19 cellular contexts compared by ENCODE assay signal in genomic region chr2:191188550-191189093, GRCh38. TPM values are rescaled to one million over a fixed set of nuclear protein-coding genes. Genes with fewer than 3 reads are reported as not detected.
DNase-seq lines count a peak whose midpoint lies in the region; ATAC-seq, FAIRE-seq and TF ChIP-seq lines count a peak whose summit lies in the region.
"Had no signal": no experiment of that assay in that cellular context is flagged by ENCODE, and none has a peak within 500 bp of the region (broad histone marks: within the 10 kb centered on the region; RNA-seq: fewer than 3 reads in every experiment).

No MANE protein-coding gene starts in this region.

- intact Hi-C loops in activated naive CD4-positive, alpha-beta T cell treated with anti-CD3 and anti-CD28 coated beads for 36 hours (cut with micrococcal nuclease): loop anchor here (1.0 kb wide), 1 partner anchor 8 kb away; no protein-coding TSS in a partner anchor
- intact Hi-C loops in naive thymus-derived CD4-positive, alpha-beta T cell (cut with micrococcal nuclease): loop anchor here (2.0 kb wide), 4 partner anchors 14 to 56 kb away; partner anchors contain the start of gene MYO1B (in 1 of the 2)

- no peak for TF ChIP-seq CTCF in GM23338 (conservative IDR thresholded peaks at IDR 0.05; ENCODE audit: low read depth in 2 of 2)
- TF ChIP-seq CTCF in progenitor cell of endocrine pancreas (IDR thresholded peaks at IDR 0.05; ENCODE audit: unreplicated experiment): no peak
- no peak for TF ChIP-seq CTCF in HFFc6 (IDR thresholded peaks at IDR 0.05)

- FAIRE-seq in GM12891 (lab: Jason Lieb, UNC): no peak
- FAIRE-seq: colon, endometrium had no signal

- H3K9me2 ChIP-seq in GM23338 (ENCODE audit: insufficient read depth): no peaks in the 10 kb centered on the region

- H3K36me3 Mint-ChIP-seq in activated naive CD4-positive, alpha-beta T cell treated with anti-CD3 and anti-CD28 coated beads for 36 hours (ENCODE audit: low read depth): peaks cover 14% of the 10 kb centered on the region
- no peaks in the 10 kb centered on the region for H3K36me3 Mint-ChIP-seq in GM23338 (ENCODE audit: low read depth)
- H3K36me3 Mint-ChIP-seq in T-cell: no peaks in the 10 kb centered on the region
- peaks cover 4 to 24% (median 8%) of the 10 kb centered on the region in 5 donors for H3K36me3 Mint-ChIP-seq in naive thymus-derived CD4-positive, alpha-beta T cell
- H3K36me3 Mint-ChIP-seq in progenitor cell of endocrine pancreas (ENCODE audit: insufficient read depth): no peaks in the 10 kb centered on the region
- H3K36me3 Mint-ChIP-seq in HFFc6 (ENCODE audit: low read depth): no peaks in the 10 kb centered on the region
- H3K36me3 Mint-ChIP-seq: brain; mesothelial cell of epicardium; stimulated activated naive B cell treated with anti-CD40 and anti-IgM and Interleukin-4, amounts not matched to agents 10 μg/mL and 1 μg/mL and 100 μg/mL, for 72 hours had no signal

- no peak overlapping the region for H3K27ac ChIP-seq in GM23338 (ENCODE audit: low read depth)
- H3K27ac ChIP-seq in naive thymus-derived CD4-positive, alpha-beta T cell (ENCODE audit: low read depth, low read length): peak overlapping the region; percentile 21
- H3K27ac ChIP-seq: transverse colon had no signal

- H3K79me2 ChIP-seq in GM23338 (replicated peaks; ENCODE audit: insufficient read depth): no peaks in the 10 kb centered on the region

- DNase-seq in activated naive CD4-positive, alpha-beta T cell treated with anti-CD3 and anti-CD28 coated beads for 36 hours: no peak
- no peak for DNase-seq in activated naive CD4-positive, alpha-beta T cell treated with anti-CD3 and anti-CD28 coated beads, Interleukin-2, amount 50 U/mL, for 16 hours
- DNase-seq in GM23338 (ENCODE audit: low spot score) (no peak), T-cell (no peak), GM12891 (ENCODE audit: insufficient read length, low spot score) (no peak), progenitor cell of endocrine pancreas (ENCODE audit: low spot score, unreplicated experiment) (no peak), HFFc6 (no peak)
- no peak for DNase-seq in naive thymus-derived CD4-positive, alpha-beta T cell
- DNase-seq: Karpas-422; NCI-H1092; posterior cingulate gyrus; stimulated activated CD4-positive, alpha-beta T cell treated with anti-CD3 and anti-CD28 coated beads, Interleukin-1b, Interleukin-23, amount 100 ng/mL, for 48 hours; stimulated activated naive B cell treated with anti-CD40 and anti-IgM and Interleukin-4, amounts not matched to agents 10 μg/mL and 1 μg/mL and 100 μg/mL, for 72 hours; transverse colon had no signal

- no peaks in the 10 kb centered on the region for H3K36me3 ChIP-seq in GM23338 (ENCODE audit: insufficient read depth)
- H3K36me3 ChIP-seq in naive thymus-derived CD4-positive, alpha-beta T cell (ENCODE audit: control insufficient read depth in 2 of 3, insufficient read depth in 3 of 3, low read length in 3 of 3): no peaks in the 10 kb centered on the region
- H3K36me3 ChIP-seq: transverse colon had no signal

- no peak overlapping the region for H3K4me3 Mint-ChIP-seq in activated naive CD4-positive, alpha-beta T cell treated with anti-CD3 and anti-CD28 coated beads for 36 hours
- H3K4me3 Mint-ChIP-seq in GM23338 (no peak overlapping the region), T-cell (peak overlapping the region; percentile 68 to 80 (median 75)), progenitor cell of endocrine pancreas (ENCODE audit: low read depth) (no peak overlapping the region), HFFc6 (no peak overlapping the region)
- peak overlapping the region; percentile 70 to 91 (median 83) for H3K4me3 Mint-ChIP-seq in naive thymus-derived CD4-positive, alpha-beta T cell
- H3K4me3 Mint-ChIP-seq: brain; mesothelial cell of epicardium; stimulated activated naive B cell treated with anti-CD40 and anti-IgM and Interleukin-4, amounts not matched to agents 10 μg/mL and 1 μg/mL and 100 μg/mL, for 72 hours had no signal

- H2AFZ ChIP-seq in GM23338: peak overlapping the region; percentile 4; the same call in 1 of the 2 replicates

- no peaks in the 10 kb centered on the region for H3K27me3 Mint-ChIP-seq in activated naive CD4-positive, alpha-beta T cell treated with anti-CD3 and anti-CD28 coated beads for 36 hours (ENCODE audit: low read depth)
- no peaks in the 10 kb centered on the region for H3K27me3 Mint-ChIP-seq in GM23338 (ENCODE audit: insufficient read depth, low read depth, poor library complexity)
- no peaks in the 10 kb centered on the region for H3K27me3 Mint-ChIP-seq in T-cell
- no peaks in the 10 kb centered on the region for H3K27me3 Mint-ChIP-seq in naive thymus-derived CD4-positive, alpha-beta T cell
- H3K27me3 Mint-ChIP-seq in progenitor cell of endocrine pancreas: no peaks in the 10 kb centered on the region
- no peaks in the 10 kb centered on the region for H3K27me3 Mint-ChIP-seq in HFFc6 (ENCODE audit: insufficient read depth)
- H3K27me3 Mint-ChIP-seq: brain; stimulated activated naive B cell treated with anti-CD40 and anti-IgM and Interleukin-4, amounts not matched to agents 10 μg/mL and 1 μg/mL and 100 μg/mL, for 72 hours had no signal

- H3K4me1 Mint-ChIP-seq in activated naive CD4-positive, alpha-beta T cell treated with anti-CD3 and anti-CD28 coated beads for 36 hours (ENCODE audit: low read depth): peaks cover 71% of the 10 kb centered on the region
- H3K4me1 Mint-ChIP-seq in GM23338 (peaks cover 6% of the 10 kb centered on the region; the same call in 1 of the 3 replicates), T-cell (peaks cover 44 to 52% (median 46%) of the 10 kb centered on the region in 3 donors), progenitor cell of endocrine pancreas (ENCODE audit: low read depth) (peaks cover 2% of the 10 kb centered on the region), HFFc6 (ENCODE audit: low read depth) (peaks cover 29% of the 10 kb centered on the region)
- peaks cover 11 to 64% (median 56%) of the 10 kb centered on the region in 7 donors for H3K4me1 Mint-ChIP-seq in naive thymus-derived CD4-positive, alpha-beta T cell
- H3K4me1 Mint-ChIP-seq: mesothelial cell of epicardium had no signal

- POLR2A ChIA-PET in T-cell (lab: Charles Lee): interaction anchor here in 1 of 2 donors (0.6 kb wide), 1 partner anchor 74 kb away, joined by 3 read pairs; no protein-coding TSS in a partner anchor
- POLR2A ChIA-PET in naive thymus-derived CD4-positive, alpha-beta T cell (lab: Charles Lee): interaction anchor here (0.8 to 1.6 kb wide), 2 partner anchors 10 to 488 kb away, joined by 3 to 4 read pairs; no protein-coding TSS in a partner anchor

- H4K20me1 ChIP-seq in GM23338 (replicated peaks; ENCODE audit: insufficient read depth): no peaks in the 10 kb centered on the region

- H3K4me3 ChIP-seq in GM23338: no peak overlapping the region
- H3K4me3 ChIP-seq in naive thymus-derived CD4-positive, alpha-beta T cell (ENCODE audit: low read length): peak overlapping the region; percentile 40
- H3K4me3 ChIP-seq: transverse colon had no signal

- H3K9me3 Mint-ChIP-seq in activated naive CD4-positive, alpha-beta T cell treated with anti-CD3 and anti-CD28 coated beads for 36 hours: peaks cover 16% of the 10 kb centered on the region
- H3K9me3 Mint-ChIP-seq in GM23338: no peaks in the 10 kb centered on the region
- H3K9me3 Mint-ChIP-seq in T-cell: peaks cover 4 to 15% (median 7%) of the 10 kb centered on the region in 3 donors
- H3K9me3 Mint-ChIP-seq in naive thymus-derived CD4-positive, alpha-beta T cell: peaks cover 0 to 18% (median 7%) of the 10 kb centered on the region in 11 donors
- no peaks in the 10 kb centered on the region for H3K9me3 Mint-ChIP-seq in progenitor cell of endocrine pancreas (ENCODE audit: low read depth)
- no peaks in the 10 kb centered on the region for H3K9me3 Mint-ChIP-seq in HFFc6
- H3K9me3 Mint-ChIP-seq: stimulated activated naive B cell treated with anti-CD40 and anti-IgM and Interleukin-4, amounts not matched to agents 10 μg/mL and 1 μg/mL and 100 μg/mL, for 72 hours had no signal

- CTCF ChIA-PET in activated naive CD4-positive, alpha-beta T cell treated with anti-CD3 and anti-CD28 coated beads for 36 hours (lab: Charles Lee): interaction anchor here (0.6 to 1.6 kb wide), 4 partner anchors 28 to 137 kb away, joined by 3 to 6 read pairs (median 4); no protein-coding TSS in a partner anchor
- CTCF ChIA-PET in T-cell (lab: Charles Lee): interaction anchor here in 1 of 2 donors (1.8 kb wide), 1 partner anchor 24 kb away, joined by 5 read pairs; no protein-coding TSS in a partner anchor
- CTCF ChIA-PET in naive thymus-derived CD4-positive, alpha-beta T cell (lab: Charles Lee): interaction anchor here (0.6 kb wide), 1 partner anchor 59 kb away, joined by 4 read pairs; no protein-coding TSS in a partner anchor

- H3F3A ChIP-seq in GM23338 (replicated peaks; ENCODE audit: low read depth): no peaks in the 10 kb centered on the region

- H3K9me3 ChIP-seq in naive thymus-derived CD4-positive, alpha-beta T cell (ENCODE audit: control insufficient read depth in 2 of 3, low read length in 3 of 3): peaks cover 0 to 9% (median 4%) of the 10 kb centered on the region in 3 experiments
- H3K9me3 ChIP-seq: transverse colon had no signal

- no peaks in the 10 kb centered on the region for H3K27me3 ChIP-seq in GM23338 (ENCODE audit: insufficient read depth)
- no peaks in the 10 kb centered on the region for H3K27me3 ChIP-seq in naive thymus-derived CD4-positive, alpha-beta T cell (ENCODE audit: control insufficient read depth in 2 of 2, insufficient read depth in 2 of 2, low read length in 2 of 2)
- H3K27me3 ChIP-seq: transverse colon had no signal

- peak overlapping the region; percentile 68 for H3K27ac Mint-ChIP-seq in activated naive CD4-positive, alpha-beta T cell treated with anti-CD3 and anti-CD28 coated beads for 36 hours
- H3K27ac Mint-ChIP-seq in GM23338 (no peak overlapping the region), T-cell (peak overlapping the region; percentile 87 to 92), progenitor cell of endocrine pancreas (no peak overlapping the region), HFFc6 (no peak overlapping the region)
- H3K27ac Mint-ChIP-seq in naive thymus-derived CD4-positive, alpha-beta T cell: peak overlapping the region in 8 of 9 donors; percentile 82 to 95 (median 92)
- H3K27ac Mint-ChIP-seq: brain; mesothelial cell of epicardium; stimulated activated naive B cell treated with anti-CD40 and anti-IgM and Interleukin-4, amounts not matched to agents 10 μg/mL and 1 μg/mL and 100 μg/mL, for 72 hours had no signal

- no peak for TF ChIP-seq POLR2A in GM12891 (IDR thresholded peaks at IDR 0.05; ENCODE audit: low read depth, low read length)

- no peaks in the 10 kb centered on the region for H3K4me1 ChIP-seq in GM23338 (ENCODE audit: insufficient read depth)
- H3K4me1 ChIP-seq in naive thymus-derived CD4-positive, alpha-beta T cell (ENCODE audit: control insufficient read depth in 2 of 2, insufficient read depth in 2 of 2, low read length in 2 of 2): peaks cover 14% of the 10 kb centered on the region in 2 donors
- H3K4me1 ChIP-seq: transverse colon had no signal

- ATAC-seq in GM23338: no peak
- peak; percentile 34 to 58 (median 56) for ATAC-seq in T-cell (replicated peaks in 1 of 4)
- no peak for ATAC-seq in naive thymus-derived CD4-positive, alpha-beta T cell
- ATAC-seq: stimulated activated naive B cell treated with anti-CD40 and anti-IgM and Interleukin-4, amounts not matched to agents 10 μg/mL and 1 μg/mL and 100 μg/mL, for 72 hours had no signal

- no peak overlapping the region for H3K4me2 ChIP-seq in GM23338

RNA-seq across cellular contexts. Expression of gene STAT4, which starts 37.8 kb away (rescaled TPM):
- total RNA-seq in activated naive CD4-positive, alpha-beta T cell treated with anti-CD3 and anti-CD28 coated beads for 36 hours: 10 to 100 TPM; 53.9 to 54.6 TPM
- 0.16 and 0.52 TPM in 2 replicates for total RNA-seq in GM23338 (2014; rRNA removed; shearing (Covaris generic))
- polyA plus RNA-seq in GM23338 (2016; fragmentation: Nextera tagmentation; extraction: Ambion mirVana): 0.30 and 0.86 TPM in 2 replicates
- total RNA-seq in T-cell: 100 to 1,000 TPM in 2 of 5 donors, 10 to 100 TPM in 3; 79.5 to 141 (median 91.7) TPM
- 100 to 1,000 TPM; 106 to 132 (median 122) TPM for total RNA-seq in naive thymus-derived CD4-positive, alpha-beta T cell
- polyA plus RNA-seq in naive thymus-derived CD4-positive, alpha-beta T cell: 10 to 100 TPM; 52.4 to 78.2 TPM
- 1.8 TPM for polyA plus RNA-seq in GM12891 (2012; ENCODE audit: low read depth, missing spikeins)
- 18.8 and 23.4 TPM in 2 replicates for total RNA-seq in progenitor cell of endocrine pancreas
- total RNA-seq in HFFc6 (2021; fragmentation: NEBNext Ultra II Directional; extraction: Animal tissue kit (Norgen Biotek cat#: 25700)): 1 to 10 TPM in 1 of 6 experiments, under 1 TPM in 5; 0.31 to 1.1 (median 0.47) TPM
- total RNA-seq: HT-29 had no signal

RNA-seq across cellular contexts. Expression of gene MYO1B, which starts 56.6 kb away (rescaled TPM):
- 10 to 100 TPM; 39.2 to 40.5 TPM for total RNA-seq in activated naive CD4-positive, alpha-beta T cell treated with anti-CD3 and anti-CD28 coated beads for 36 hours
- total RNA-seq in GM23338 (2014; rRNA removed; shearing (Covaris generic)): 60.4 and 70.6 TPM in 2 replicates
- 20.0 and 26.4 TPM in 2 replicates for polyA plus RNA-seq in GM23338 (2016; fragmentation: Nextera tagmentation; extraction: Ambion mirVana)
- total RNA-seq in T-cell (1 to 10 TPM in 1 of 5 donors, under 1 TPM in 4; 0.39 to 1.3 (median 0.73) TPM), progenitor cell of endocrine pancreas (157 and 158 TPM in 2 replicates)
- total RNA-seq in naive thymus-derived CD4-positive, alpha-beta T cell: 10 to 100 TPM in 1 of 5 experiments, under 1 TPM in 4; 0.43 to 14.9 (median 0.54) TPM
- under 1 TPM; 0.54 to 0.99 TPM for polyA plus RNA-seq in naive thymus-derived CD4-positive, alpha-beta T cell
- polyA plus RNA-seq in GM12891 (2012; ENCODE audit: low read depth, missing spikeins): 1.0 TPM
- 100 to 1,000 TPM; 214 to 254 (median 236) TPM for total RNA-seq in HFFc6 (2021; fragmentation: NEBNext Ultra II Directional; extraction: Animal tissue kit (Norgen Biotek cat#: 25700))

Comparison
In these comparisons a context has a peak if more than half of its experiments do, and no peak if none do; other contexts are left out.
1. H3K27ac Mint-ChIP-seq: peak in activated naive CD4-positive, alpha-beta T cell treated with anti-CD3 and anti-CD28 coated beads for 36 hours (single experiment), T-cell (2 of 2) and naive thymus-derived CD4-positive, alpha-beta T cell (8 of 9); none in GM23338 (single experiment), progenitor cell of endocrine pancreas (single experiment) and HFFc6 (single experiment).
2. H3K4me3 Mint-ChIP-seq: peak in T-cell (3 of 3) and naive thymus-derived CD4-positive, alpha-beta T cell (10 of 10); none in activated naive CD4-positive, alpha-beta T cell treated with anti-CD3 and anti-CD28 coated beads for 36 hours (single experiment), GM23338 (single experiment), progenitor cell of endocrine pancreas (single experiment) and HFFc6 (single experiment).
3. ATAC-seq: peak in T-cell (4 of 4); none in GM23338 (single experiment) and naive thymus-derived CD4-positive, alpha-beta T cell (single experiment).